Comparison of ENCODE assay signal across 26 cellular contexts in genomic region chr20:57986776-57987175, GRCh38.
DNase-seq lines count a peak whose midpoint lies in the region; ATAC-seq, FAIRE-seq and TF ChIP-seq lines count a peak whose summit lies in the region.
"Had no signal": no experiment of that assay in that cellular context is flagged by ENCODE, and none has a peak within 500 bp of the region (broad histone marks: within the 10 kb centered on the region; RNA-seq: fewer than 3 reads in every experiment).

No MANE protein-coding gene starts in this region.

- CTCF ChIA-PET in WTC11 (lab: Charles Lee) = interaction anchor here (1.0 kb wide), 1 partner anchor 20 kb away, joined by 3 read pairs; no protein-coding TSS in a partner anchor

- H3K27ac Mint-ChIP-seq in WTC11 = no peak overlapping the region
- no peak overlapping the region for H3K27ac Mint-ChIP-seq in activated T-helper 17 cell treated with anti-CD3 and anti-CD28 coated beads, Interleukin-2, amount 50 U/mL, for 72 hours
- H3K27ac Mint-ChIP-seq: CD8-positive, alpha-beta T cell; T-cell had no signal

- ATAC-seq in WTC11 = no peak
- ATAC-seq in activated T-helper 17 cell treated with anti-CD3 and anti-CD28 coated beads, Interleukin-2, amount 50 U/mL, for 72 hours (replicated peaks) = no peak
- ATAC-seq in GM18511 (IDR thresholded peaks at IDR 0.05; ENCODE audit: unreplicated experiment) = no peak
- ATAC-seq: CD8-positive, alpha-beta T cell; HepG2; Right ventricle myocardium inferior; T-cell had no signal

- POLR2A ChIA-PET in WTC11 (lab: Charles Lee) = no interaction called here

- in situ Hi-C loops in SK-MEL-5 (cut with HindIII; ENCODE audit: low pct_unique_long_range_greater_than_20kb, low sequenced_read_pairs) = no loop called here

- TF ChIP-seq CTCF in C4-2B (conservative IDR thresholded peaks at IDR 0.05) (no peak), WTC11 (IDR thresholded peaks at IDR 0.05) (no peak)

- peak; percentile 62 for FAIRE-seq in urothelium cell line (lab: Jason Lieb, UNC)
- FAIRE-seq: HepG2 had no signal

- no peaks in the 10 kb centered on the region for H3K4me1 Mint-ChIP-seq in WTC11
- H3K4me1 Mint-ChIP-seq in activated T-helper 17 cell treated with anti-CD3 and anti-CD28 coated beads, Interleukin-2, amount 50 U/mL, for 72 hours = no peaks in the 10 kb centered on the region
- H3K4me1 Mint-ChIP-seq: T-cell had no signal

- no peaks in the 10 kb centered on the region for H3K36me3 Mint-ChIP-seq in WTC11
- no peaks in the 10 kb centered on the region for H3K36me3 Mint-ChIP-seq in activated T-helper 17 cell treated with anti-CD3 and anti-CD28 coated beads, Interleukin-2, amount 50 U/mL, for 72 hours (ENCODE audit: low read depth)
- H3K36me3 Mint-ChIP-seq: CD8-positive, alpha-beta T cell; T-cell had no signal

- no peak overlapping the region for H3K4me3 Mint-ChIP-seq in WTC11
- no peak overlapping the region for H3K4me3 Mint-ChIP-seq in activated T-helper 17 cell treated with anti-CD3 and anti-CD28 coated beads, Interleukin-2, amount 50 U/mL, for 72 hours
- H3K4me3 Mint-ChIP-seq: CD8-positive, alpha-beta T cell; T-cell had no signal

- DNase-seq in NCI-H146 (lab: John Stamatoyannopoulos, UW) = peak; percentile 51
- DNase-seq in NCI-H146 treated with DMSO at 0.1 percent for 48 hours (lab: John Stamatoyannopoulos, UW; ENCODE audit: unreplicated experiment) = no peak
- peak; percentile 22 for DNase-seq in SK-MEL-5 (ENCODE audit: low read depth, low spot score)
- no peak for DNase-seq in urothelium cell line (ENCODE audit: low spot score)
- no peak for DNase-seq in WTC11 (ENCODE audit: low spot score)
- DNase-seq: 8988T; ACHN; C1 segment of cervical spinal cord; Caco-2; CD8-positive, alpha-beta T cell; H7; Karpas-422; NCI-H1092; NCI-H1417 treated with DMSO at 0.1 percent for 48 hours; NCI-H2029 treated with DMSO at 0.1 percent for 48 hours; NCI-H226; NCI-H510A; NCI-H774; PC-9; T-cell had no signal

- no peaks in the 10 kb centered on the region for H3K27me3 Mint-ChIP-seq in WTC11 (ENCODE audit: low read depth)
- H3K27me3 Mint-ChIP-seq in activated T-helper 17 cell treated with anti-CD3 and anti-CD28 coated beads, Interleukin-2, amount 50 U/mL, for 72 hours = peaks cover 19% of the 10 kb centered on the region

- no peaks in the 10 kb centered on the region for H3K9me3 Mint-ChIP-seq in WTC11
- H3K9me3 Mint-ChIP-seq in activated T-helper 17 cell treated with anti-CD3 and anti-CD28 coated beads, Interleukin-2, amount 50 U/mL, for 72 hours = no peaks in the 10 kb centered on the region
- H3K9me3 Mint-ChIP-seq: CD8-positive, alpha-beta T cell; T-cell had no signal

- H3K27ac ChIP-seq in C4-2B = peak overlapping the region; percentile 6; the same call in 1 of the 2 replicates
- H3K27ac ChIP-seq: PC-9, SJSA1 had no signal

TF ChIP-seq in WTC11, 78 proteins besides CTCF, POLR2A, EP300 and RAD21:
- no peak for TF ChIP-seq ZBTB43 (CRISPR knock-in tag; IDR thresholded peaks at IDR 0.05)
- no peak for TF ChIP-seq ZNF425 (CRISPR knock-in tag; conservative IDR thresholded peaks at IDR 0.05)

Comparison
In these comparisons a context has a peak if more than half of its experiments do, and no peak if none do; other contexts are left out.
1. DNase-seq: peak in NCI-H146 (single experiment) and SK-MEL-5 (single experiment); none in NCI-H146 treated with DMSO at 0.1 percent for 48 hours (single experiment), urothelium cell line (single experiment) and WTC11 (single experiment).